Comparison of ENCODE assay signal across 16 cellular contexts in genomic region chr16:84482951-84483881, GRCh38. TPM values are rescaled to one million over a fixed set of nuclear protein-coding genes. Genes with fewer than 3 reads are reported as not detected.
DNase-seq lines count a peak whose midpoint lies in the region; ATAC-seq and TF ChIP-seq lines count a peak whose summit lies in the region.
"Had no signal": no experiment of that assay in that cellular context is flagged by ENCODE, and none has a peak within 500 bp of the region (broad histone marks: within the 10 kb centered on the region; RNA-seq: fewer than 3 reads in every experiment).

No MANE protein-coding gene starts in this region.

- no peak for TF ChIP-seq POLR2A in upper lobe of left lung (IDR thresholded peaks at IDR 0.05)

- no peaks in the 10 kb centered on the region for H3K4me1 ChIP-seq in upper lobe of left lung
- H3K4me1 ChIP-seq: A549 had no signal

- H3K27me3 Mint-ChIP-seq in activated CD8-positive, alpha-beta memory T cell treated with anti-CD3 and anti-CD28 coated beads, Interleukin-2, amount 10 ng/mL, durations not matched to agents 7 days and 5 days: no peaks in the 10 kb centered on the region
- H3K27me3 Mint-ChIP-seq in nephron progenitor cell (ENCODE audit: low read depth, poor library complexity): peaks cover 5% of the 10 kb centered on the region
- peaks cover 0 to 2% (median 0%) of the 10 kb centered on the region in 3 donors for H3K27me3 Mint-ChIP-seq in CD14-positive monocyte (ENCODE audit: low read depth in 3 of 3)

- DNase-seq in Right ventricle myocardium superior (peak; percentile 26), Right ventricle myocardium inferior (ENCODE audit: missing footprints) (no peak), nephron progenitor cell (no peak), upper lobe of left lung (peak; percentile 10 to 61), CD14-positive monocyte (ENCODE audit: low spot score) (no peak)
- DNase-seq in activated CD8-positive, alpha-beta memory T cell treated with anti-CD3 and anti-CD28 coated beads, Interleukin-2, amount 10 ng/mL, durations not matched to agents 7 days and 5 days: peak; percentile 26
- DNase-seq in stimulated activated naive CD4-positive, alpha-beta T cell treated with Interleukin-2 at 50 U/mL for 16 hours (lab: John Stamatoyannopoulos, UW): no peak
- DNase-seq: GOT3, NCI-H146, NCI-H2107, NCI-H226, NCI-H526 treated with DMSO at 0.1 percent for 48 hours had no signal

- TF ChIP-seq CTCF in nephron progenitor cell (IDR thresholded peaks at IDR 0.05) (no peak), upper lobe of left lung (IDR thresholded peaks at IDR 0.05) (no peak), CD14-positive monocyte (IDR thresholded peaks at IDR 0.05) (no peak)

- TF ChIP-seq EP300 in upper lobe of left lung (IDR thresholded peaks at IDR 0.05): no peak

- peaks cover 10 to 82% (median 25%) of the 10 kb centered on the region in 4 donors for H3K36me3 ChIP-seq in upper lobe of left lung

- H3K27ac Mint-ChIP-seq in activated CD8-positive, alpha-beta memory T cell treated with anti-CD3 and anti-CD28 coated beads, Interleukin-2, amount 10 ng/mL, durations not matched to agents 7 days and 5 days: no peak overlapping the region
- H3K27ac Mint-ChIP-seq in nephron progenitor cell (peak overlapping the region; percentile 45), CD14-positive monocyte (peak overlapping the region in 1 of 7 donors; percentile 49)
- H3K27ac Mint-ChIP-seq: CD8-positive, alpha-beta T cell had no signal

- no peak overlapping the region for H3K4me3 Mint-ChIP-seq in activated CD8-positive, alpha-beta memory T cell treated with anti-CD3 and anti-CD28 coated beads, Interleukin-2, amount 10 ng/mL, durations not matched to agents 7 days and 5 days
- H3K4me3 Mint-ChIP-seq in nephron progenitor cell (no peak overlapping the region), CD14-positive monocyte (no peak overlapping the region)
- H3K4me3 Mint-ChIP-seq: CD8-positive, alpha-beta T cell had no signal

- no peak for ATAC-seq in Right ventricle myocardium superior (ENCODE audit: poor library complexity)
- no peak for ATAC-seq in Right ventricle myocardium inferior
- ATAC-seq in activated CD8-positive, alpha-beta memory T cell treated with anti-CD3 and anti-CD28 coated beads, Interleukin-2, amount 10 ng/mL, durations not matched to agents 7 days and 5 days: no peak
- ATAC-seq in upper lobe of left lung (ENCODE audit: low FRiP score in 2 of 2): no peak
- no peak for ATAC-seq in GM21381 (IDR thresholded peaks at IDR 0.05; ENCODE audit: unreplicated experiment)
- ATAC-seq: CD8-positive, alpha-beta T cell had no signal

- no peaks in the 10 kb centered on the region for H3K27me3 ChIP-seq in upper lobe of left lung

- no peaks in the 10 kb centered on the region for H3K4me1 Mint-ChIP-seq in activated CD8-positive, alpha-beta memory T cell treated with anti-CD3 and anti-CD28 coated beads, Interleukin-2, amount 10 ng/mL, durations not matched to agents 7 days and 5 days
- H3K4me1 Mint-ChIP-seq in nephron progenitor cell: peaks cover 6% of the 10 kb centered on the region
- H3K4me1 Mint-ChIP-seq in CD14-positive monocyte: no peaks in the 10 kb centered on the region

- 96% methylated on average over 24 to 25 of the region's 25 CpGs for WGBS in upper lobe of left lung, 2 donors

- H3K9me3 Mint-ChIP-seq in activated CD8-positive, alpha-beta memory T cell treated with anti-CD3 and anti-CD28 coated beads, Interleukin-2, amount 10 ng/mL, durations not matched to agents 7 days and 5 days (ENCODE audit: low read depth): no peaks in the 10 kb centered on the region
- H3K9me3 Mint-ChIP-seq in nephron progenitor cell (no peaks in the 10 kb centered on the region), CD14-positive monocyte (peaks cover 0 to 1% (median 0%) of the 10 kb centered on the region in 7 donors)
- H3K9me3 Mint-ChIP-seq: CD8-positive, alpha-beta T cell had no signal

- intact Hi-C loops in Right ventricle myocardium superior (cut with DNase I) (loop anchor here (5.0 to 10.0 kb wide), 3 partner anchors 206 to 658 kb away; partner anchors contain the start of gene NECAB2), Right ventricle myocardium inferior (cut with DNase I) (loop anchor here (5.0 to 10.0 kb wide), 2 partner anchors 398 to 526 kb away; no protein-coding TSS in a partner anchor), CD14-positive monocyte (cut with micrococcal nuclease) (loop anchor here in 1 of 2 donors (5.0 kb wide), 1 partner anchor 206 kb away; no protein-coding TSS in a partner anchor)

- H3K27ac ChIP-seq in upper lobe of left lung: no peak overlapping the region
- H3K27ac ChIP-seq: A549 had no signal

- peaks cover 33% of the 10 kb centered on the region for H3K36me3 Mint-ChIP-seq in activated CD8-positive, alpha-beta memory T cell treated with anti-CD3 and anti-CD28 coated beads, Interleukin-2, amount 10 ng/mL, durations not matched to agents 7 days and 5 days
- H3K36me3 Mint-ChIP-seq in nephron progenitor cell (ENCODE audit: low read depth): peaks cover 31% of the 10 kb centered on the region
- peaks cover 26 to 71% of the 10 kb centered on the region in 2 donors for H3K36me3 Mint-ChIP-seq in CD14-positive monocyte

- no peak overlapping the region for H3K4me3 ChIP-seq in upper lobe of left lung
- H3K4me3 ChIP-seq: A549, K562 had no signal

- CTCF ChIA-PET in activated CD8-positive, alpha-beta memory T cell treated with anti-CD3 and anti-CD28 coated beads, Interleukin-2, amount 10 ng/mL, durations not matched to agents 7 days and 5 days (lab: Charles Lee): interaction anchor here (0.9 to 1.2 kb wide), 2 partner anchors 10 to 403 kb away, joined by 3 read pairs; no protein-coding TSS in a partner anchor

- no peaks in the 10 kb centered on the region for H3K9me3 ChIP-seq in upper lobe of left lung
- H3K9me3 ChIP-seq: A549 had no signal

RNA-seq across cellular contexts. Expression of gene MEAK7, which starts 21.2 kb away (rescaled TPM):
- 5.0 TPM for total RNA-seq in Right ventricle myocardium superior
- total RNA-seq in Right ventricle myocardium inferior: 7.4 TPM
- total RNA-seq in activated CD8-positive, alpha-beta memory T cell treated with anti-CD3 and anti-CD28 coated beads, Interleukin-2, amount 10 ng/mL, durations not matched to agents 7 days and 5 days: 10 to 100 TPM; 37.9 to 73.9 TPM
- total RNA-seq in upper lobe of left lung: 10 to 100 TPM in 5 of 6 donors, 1 to 10 TPM in 1; 8.5 to 32.8 (median 12.2) TPM
- 1 to 10 TPM; 4.7 to 5.0 TPM for polyA plus RNA-seq in CD14-positive monocyte

Comparison
In these comparisons a context has a peak if more than half of its experiments do, and no peak if none do; other contexts are left out.
1. DNase-seq: peak in Right ventricle myocardium superior (single experiment), activated CD8-positive, alpha-beta memory T cell treated with anti-CD3 and anti-CD28 coated beads, Interleukin-2, amount 10 ng/mL, durations not matched to agents 7 days and 5 days (single experiment) and upper lobe of left lung (2 of 2); none in Right ventricle myocardium inferior (single experiment), nephron progenitor cell (single experiment), CD14-positive monocyte (single experiment) and stimulated activated naive CD4-positive, alpha-beta T cell treated with Interleukin-2 at 50 U/mL for 16 hours (single experiment).